ENCODE assay signal across 8 cellular contexts in genomic region chr2:223613017-223613950, GRCh38.
DNase-seq lines count a peak whose midpoint lies in the region; ATAC-seq and TF ChIP-seq lines count a peak whose summit lies in the region.

No MANE protein-coding gene starts in this region.

- CTCF ChIA-PET in RWPE1 (lab: Yijun Ruan, JAX), result no interaction called here

- no peaks in the 10 kb centered on the region for H3K36me3 ChIP-seq in mucosa of stomach (ENCODE audit: control insufficient read depth, insufficient read depth, low read length)

- no peak for TF ChIP-seq CTCF in RWPE1 (conservative IDR thresholded peaks at IDR 0.05; ENCODE audit: low read depth)

- H3K4me3 ChIP-seq in mucosa of stomach (ENCODE audit: low read length), result no peak overlapping the region

- peak overlapping the region; percentile 72 for H3K27ac ChIP-seq in RWPE1

- peak overlapping the region; percentile 13 for H3K9ac ChIP-seq in mucosa of stomach (ENCODE audit: low read length)

- no peak for ATAC-seq in GM18868 (IDR thresholded peaks at IDR 0.05; ENCODE audit: unreplicated experiment)
- no peak for ATAC-seq in HG03045 (IDR thresholded peaks at IDR 0.05; ENCODE audit: unreplicated experiment)

- H3K27me3 ChIP-seq in mucosa of stomach (ENCODE audit: control insufficient read depth, insufficient read depth, low read length), result peaks cover 4% of the 10 kb centered on the region

- POLR2A ChIA-PET in RWPE1 (lab: Yijun Ruan, JAX; ENCODE audit: low non-redundant PET), result no interaction called here

- no peaks in the 10 kb centered on the region for H3K9me3 ChIP-seq in mucosa of stomach (ENCODE audit: control insufficient read depth, low read length)

- no peaks in the 10 kb centered on the region for H3K4me1 ChIP-seq in mucosa of stomach (ENCODE audit: control insufficient read depth, insufficient read depth, low read length)

- DNase-seq in SIG-M5 treated with dmso at 0.1 percent for 504 hours (lab: John Stamatoyannopoulos, UW; ENCODE audit: unreplicated experiment) (peak; percentile 40), SIG-M5 (lab: John Stamatoyannopoulos, UW) (no peak), RWPE1 (ENCODE audit: low spot score) (peak; percentile 95), fibroblast of gingiva (ENCODE audit: low read depth) (peak; percentile 97)
- DNase-seq in activated naive CD4-positive, alpha-beta T cell treated with anti-CD3 and anti-CD28 coated beads, Interleukin-2, amount 50 U/mL, for 16 hours, result no peak

Comparison
In these comparisons a context has a peak if more than half of its experiments do, and no peak if none do; other contexts are left out.
1. DNase-seq: peak in SIG-M5 treated with dmso at 0.1 percent for 504 hours (single experiment), RWPE1 (single experiment) and fibroblast of gingiva (single experiment); none in SIG-M5 (single experiment) and activated naive CD4-positive, alpha-beta T cell treated with anti-CD3 and anti-CD28 coated beads, Interleukin-2, amount 50 U/mL, for 16 hours (single experiment).